ENCODE assay signal across 2 cellular contexts in genomic region chr15:52651114-52651513, GRCh38.
A peak's percentile ranks its signal among the peaks of the same experiment; 100 is the strongest.
TF ChIP-seq lines count a peak whose summit lies in the region.

No MANE protein-coding gene starts in this region.

TF ChIP-seq in A549, 52 proteins besides CTCF, POLR2A, EP300 and RAD21 (continued from another document):
- peak in 1 of 2 experiments; percentile 29; a peak in 1 of 4 replicates for TF ChIP-seq CEBPB (IDR thresholded peaks at IDR 0.05)

TF ChIP-seq in IMR-90, 13 proteins besides CTCF, POLR2A, EP300 and RAD21 (continued from another document):
- TF ChIP-seq USF2 (IDR thresholded peaks at IDR 0.05; ENCODE audit: low read depth, low read length): no peak
- TF ChIP-seq CEBPB (IDR thresholded peaks at IDR 0.05; ENCODE audit: low read depth, low read length): peak; percentile 67
- TF ChIP-seq MAFK (IDR thresholded peaks at IDR 0.05; ENCODE audit: low read depth, low read length): no peak
